8 cellular contexts compared by ENCODE assay signal in genomic region chr11:128692750-128693578, GRCh38. TPM values are rescaled to one million over a fixed set of nuclear protein-coding genes. Genes with fewer than 3 reads are reported as not detected.
DNase-seq lines count a peak whose midpoint lies in the region; ATAC-seq and TF ChIP-seq lines count a peak whose summit lies in the region.

No MANE protein-coding gene starts in this region.

- H3K36me3 ChIP-seq in BJ (ENCODE audit: control insufficient read depth, insufficient read depth, low read length), result no peaks in the 10 kb centered on the region
- no peaks in the 10 kb centered on the region for H3K36me3 ChIP-seq in HAP-1 (replicated peaks)
- no peaks in the 10 kb centered on the region for H3K36me3 ChIP-seq in esophagus squamous epithelium
- no peaks in the 10 kb centered on the region for H3K36me3 ChIP-seq in neural progenitor cell

- POLR2A ChIA-PET in BJ (lab: Charles Lee), result interaction anchor here (0.8 kb wide), 1 partner anchor 210 kb away, joined by 5 read pairs; no protein-coding TSS in a partner anchor

- H3K79me2 ChIP-seq in neural progenitor cell (ENCODE audit: low read depth), result no peaks in the 10 kb centered on the region

- peak overlapping the region; percentile 80 for H3K4me3 Mint-ChIP-seq in neural progenitor cell

- H4K20me1 ChIP-seq in neural progenitor cell (ENCODE audit: low read depth), result peaks cover 59% of the 10 kb centered on the region

- no peak overlapping the region for H3K9ac ChIP-seq in neural progenitor cell

- CTCF ChIA-PET in BJ (lab: Yijun Ruan, JAX), result interaction anchor here (1.2 kb wide), 1 partner anchor 138 kb away, joined by 3 read pairs; no protein-coding TSS in a partner anchor

- H3K27me3 Mint-ChIP-seq in neural progenitor cell (ENCODE audit: insufficient read depth, low read depth), result peaks cover 83% of the 10 kb centered on the region

- no peak for ATAC-seq in GM18498 (IDR thresholded peaks at IDR 0.05; ENCODE audit: unreplicated experiment)

- H3K27ac ChIP-seq in esophagus squamous epithelium (peak overlapping the region; percentile 76 to 92 (median 86)), neural progenitor cell (no peak overlapping the region)

- H3K27ac Mint-ChIP-seq in neural progenitor cell, result no peak overlapping the region

- no peaks in the 10 kb centered on the region for H3K36me3 Mint-ChIP-seq in neural progenitor cell

- no peak for TF ChIP-seq POLR2A in esophagus squamous epithelium (IDR thresholded peaks at IDR 0.05)

- peak overlapping the region; percentile 76 for H3K4me2 ChIP-seq in neural progenitor cell

- H3K4me1 ChIP-seq in HAP-1 (no peaks in the 10 kb centered on the region; the same call in 1 of the 2 replicates), esophagus squamous epithelium (peaks cover 24 to 72% (median 28%) of the 10 kb centered on the region in 3 donors), neural progenitor cell (peaks cover 40% of the 10 kb centered on the region)

- H3K9me3 Mint-ChIP-seq in neural progenitor cell, result peaks cover 2% of the 10 kb centered on the region

- 0 out of 2 replicates have a peak, but pooled peaks have one; percentile 1 for TF ChIP-seq CTCF in BJ (IDR thresholded peaks at IDR 0.05; ENCODE audit: insufficient read depth, low read depth, low read length)
- TF ChIP-seq CTCF in esophagus squamous epithelium (IDR thresholded peaks at IDR 0.05), result no peak
- TF ChIP-seq CTCF in neural progenitor cell (IDR thresholded peaks at IDR 0.05), result no peak

- intact Hi-C loops in esophagus squamous epithelium (cut with DNase I), result no loop called here

- H3K9me3 ChIP-seq in HAP-1, result no peaks in the 10 kb centered on the region
- H3K9me3 ChIP-seq in esophagus squamous epithelium, result no peaks in the 10 kb centered on the region
- no peaks in the 10 kb centered on the region for H3K9me3 ChIP-seq in neural progenitor cell (ENCODE audit: low read depth)

- H3F3A ChIP-seq in neural progenitor cell (ENCODE audit: low read depth), result peaks cover 16% of the 10 kb centered on the region

- peaks cover 10% of the 10 kb centered on the region for H3K27me3 ChIP-seq in BJ (ENCODE audit: control insufficient read depth, insufficient read depth, low read length)
- peaks cover 42% of the 10 kb centered on the region for H3K27me3 ChIP-seq in HAP-1 (ENCODE audit: low read depth)
- H3K27me3 ChIP-seq in esophagus squamous epithelium, result peaks cover 0 to 100% (median 22%) of the 10 kb centered on the region in 4 donors
- H3K27me3 ChIP-seq in neural progenitor cell, result peaks cover 100% of the 10 kb centered on the region

- DNase-seq in BJ (ENCODE audit: low read depth) (no peak), HAP-1 (ENCODE audit: low spot score in 2 of 2) (peak in 1 of 2 experiments; percentile 32), esophagus squamous epithelium (lab: John Stamatoyannopoulos, UW) (no peak), neural progenitor cell (ENCODE audit: low spot score) (peak; percentile 60), HK-2 (ENCODE audit: unreplicated experiment) (no peak), middle frontal gyrus (ENCODE audit: extremely low spot score, low spot score) (no peak)
- peak; percentile 45 to 53 for DNase-seq in activated CD4-positive, alpha-beta T cell treated with anti-CD3 and anti-CD28 coated beads, Interleukin-2, amount 50 U/mL, for 48 hours

- peak overlapping the region; percentile 66 for H3K4me3 ChIP-seq in BJ (ENCODE audit: low read depth, low read length)
- H3K4me3 ChIP-seq in HAP-1, result peak overlapping the region; percentile 36
- H3K4me3 ChIP-seq in esophagus squamous epithelium, result peak overlapping the region; percentile 34 to 74 (median 56)
- H3K4me3 ChIP-seq in neural progenitor cell, result peak overlapping the region; percentile 53

- no peak overlapping the region for H2AFZ ChIP-seq in neural progenitor cell (replicated peaks)

- peaks cover 40% of the 10 kb centered on the region for H3K4me1 Mint-ChIP-seq in neural progenitor cell

- 2 to 5% methylated on average over 12 of the region's 68 CpGs for WGBS in esophagus squamous epithelium, 2 donors

- in situ Hi-C loops in HAP-1 (cut with MboI; ENCODE audit: low sequenced_read_pairs), result no loop called here

RNA-seq across cellular contexts. Expression of gene FLI1, which starts 0.9 kb away (rescaled TPM):
- 20.3 and 28.9 TPM in 2 replicates for polyA plus RNA-seq in BJ (2011; rRNA removed)
- 48.8 and 91.2 TPM in 2 replicates for polyA minus RNA-seq in BJ (2011; rRNA and poly(A)+ RNA removed)
- total RNA-seq in esophagus squamous epithelium (10 to 100 TPM in 2 of 4 donors, 1 to 10 TPM in 2; 1.5 to 24.6 (median 7.4) TPM), neural progenitor cell (ENCODE audit: low replicate concordance) (not detected in 2 replicates)

Comparison
In these comparisons a context has a peak if more than half of its experiments do, and no peak if none do; other contexts are left out.
1. DNase-seq: peak in activated CD4-positive, alpha-beta T cell treated with anti-CD3 and anti-CD28 coated beads, Interleukin-2, amount 50 U/mL, for 48 hours (2 of 2) and neural progenitor cell (single experiment); none in BJ (single experiment), esophagus squamous epithelium (single experiment), HK-2 (single experiment) and middle frontal gyrus (single experiment).
2. Peak in every context shown above with its lines, with median percentiles within 50 percentile points of each other: H3K4me3 ChIP-seq.